In genomic region chr11:574632-575323, GRCh38 we compare ENCODE assay signal across 6 cellular contexts. TPM values are rescaled to one million over a fixed set of nuclear protein-coding genes. Genes with fewer than 3 reads are reported as not detected.
DNase-seq lines count a peak whose midpoint lies in the region; ATAC-seq and TF ChIP-seq lines count a peak whose summit lies in the region.

No MANE protein-coding gene starts in this region.

- H3K9me3 ChIP-seq in mucosa of descending colon = no peaks in the 10 kb centered on the region

- DNase-seq in GM12864 (ENCODE audit: low read depth) (no peak), mucosa of descending colon (peak in 1 of 3 donors; percentile 66), NCI-H1048 (lab: John Stamatoyannopoulos, UW) (no peak), iPS-NIHi11 (ENCODE audit: low spot score) (no peak)
- no peak for DNase-seq in activated T-helper 2 cell treated with anti-CD3 and anti-CD28 coated beads, Interferon-gamma antibody, Interleukin-2, Interleukin-4, amounts not matched to agents 10 μg/mL and 5 μg/mL and 100 μg/mL, durations not matched to agents 14 hours and 24 hours and 36 hours (ENCODE audit: low spot score)

- TF ChIP-seq CTCF in GM12864 (IDR thresholded peaks at IDR 0.05; ENCODE audit: low read depth, low read length, missing control alignments) (no peak), mucosa of descending colon (IDR thresholded peaks at IDR 0.05) (no peak)

- no peak overlapping the region for H3K27ac Mint-ChIP-seq in activated T-helper 2 cell treated with anti-CD3 and anti-CD28 coated beads, Interferon-gamma antibody, Interleukin-2, Interleukin-4, amounts not matched to agents 10 μg/mL and 5 μg/mL and 100 μg/mL, durations not matched to agents 14 hours and 24 hours and 36 hours

- H3K4me1 Mint-ChIP-seq in activated T-helper 2 cell treated with anti-CD3 and anti-CD28 coated beads, Interferon-gamma antibody, Interleukin-2, Interleukin-4, amounts not matched to agents 10 μg/mL and 5 μg/mL and 100 μg/mL, durations not matched to agents 14 hours and 24 hours and 36 hours (ENCODE audit: low read depth) = peaks cover 26% of the 10 kb centered on the region

- H3K27me3 Mint-ChIP-seq in activated T-helper 2 cell treated with anti-CD3 and anti-CD28 coated beads, Interferon-gamma antibody, Interleukin-2, Interleukin-4, amounts not matched to agents 10 μg/mL and 5 μg/mL and 100 μg/mL, durations not matched to agents 14 hours and 24 hours and 36 hours (ENCODE audit: low read depth) = peaks cover 5% of the 10 kb centered on the region

- no peaks in the 10 kb centered on the region for H3K9me3 Mint-ChIP-seq in activated T-helper 2 cell treated with anti-CD3 and anti-CD28 coated beads, Interferon-gamma antibody, Interleukin-2, Interleukin-4, amounts not matched to agents 10 μg/mL and 5 μg/mL and 100 μg/mL, durations not matched to agents 14 hours and 24 hours and 36 hours

- H3K4me3 Mint-ChIP-seq in activated T-helper 2 cell treated with anti-CD3 and anti-CD28 coated beads, Interferon-gamma antibody, Interleukin-2, Interleukin-4, amounts not matched to agents 10 μg/mL and 5 μg/mL and 100 μg/mL, durations not matched to agents 14 hours and 24 hours and 36 hours (ENCODE audit: low read depth) = peak overlapping the region; percentile 86

- no peaks in the 10 kb centered on the region for H3K36me3 ChIP-seq in mucosa of descending colon (ENCODE audit: low read depth)

- intact Hi-C loops in activated T-helper 2 cell treated with anti-CD3 and anti-CD28 coated beads, Interferon-gamma antibody, Interleukin-2, Interleukin-4, amounts not matched to agents 10 μg/mL and 5 μg/mL and 100 μg/mL, durations not matched to agents 14 hours and 24 hours and 36 hours (cut with micrococcal nuclease) = loop anchor here (5.0 kb wide), 1 partner anchor 38 kb away; no protein-coding TSS in a partner anchor
- intact Hi-C loops in mucosa of descending colon (cut with DNase I, micrococcal nuclease) = no loop called here

- H3K4me3 ChIP-seq in GM12864 (ENCODE audit: low read depth, low read length) = peak overlapping the region; percentile 75
- no peak overlapping the region for H3K4me3 ChIP-seq in mucosa of descending colon

- peaks cover 33% of the 10 kb centered on the region for H3K4me1 ChIP-seq in mucosa of descending colon (ENCODE audit: low read depth)

- peaks cover 6% of the 10 kb centered on the region for H3K36me3 Mint-ChIP-seq in activated T-helper 2 cell treated with anti-CD3 and anti-CD28 coated beads, Interferon-gamma antibody, Interleukin-2, Interleukin-4, amounts not matched to agents 10 μg/mL and 5 μg/mL and 100 μg/mL, durations not matched to agents 14 hours and 24 hours and 36 hours (ENCODE audit: low read depth)

- peak; percentile 5 for ATAC-seq in mucosa of descending colon
- no peak for ATAC-seq in GM18519 (IDR thresholded peaks at IDR 0.05; ENCODE audit: low FRiP score, unreplicated experiment)

RNA-seq across cellular contexts. Expression of gene PHRF1, which starts 1.5 kb away (rescaled TPM):
- 53.7 and 54.0 TPM in 2 replicates for total RNA-seq in activated T-helper 2 cell treated with anti-CD3 and anti-CD28 coated beads, Interferon-gamma antibody, Interleukin-2, Interleukin-4, amounts not matched to agents 10 μg/mL and 5 μg/mL and 100 μg/mL, durations not matched to agents 14 hours and 24 hours and 36 hours
- total RNA-seq in mucosa of descending colon = 10 to 100 TPM; 35.0 to 40.2 (median 35.0) TPM

RNA-seq across cellular contexts. Expression of gene RASSF7, which starts 14.0 kb away (rescaled TPM):
- 19.6 and 20.3 TPM in 2 replicates for total RNA-seq in activated T-helper 2 cell treated with anti-CD3 and anti-CD28 coated beads, Interferon-gamma antibody, Interleukin-2, Interleukin-4, amounts not matched to agents 10 μg/mL and 5 μg/mL and 100 μg/mL, durations not matched to agents 14 hours and 24 hours and 36 hours
- total RNA-seq in mucosa of descending colon = 100 to 1,000 TPM in 1 of 3 donors, 10 to 100 TPM in 2; 45.7 to 108 (median 83.7) TPM

RNA-seq across cellular contexts. Expression of gene LMNTD2, which starts 14.2 kb away (rescaled TPM):
- total RNA-seq in activated T-helper 2 cell treated with anti-CD3 and anti-CD28 coated beads, Interferon-gamma antibody, Interleukin-2, Interleukin-4, amounts not matched to agents 10 μg/mL and 5 μg/mL and 100 μg/mL, durations not matched to agents 14 hours and 24 hours and 36 hours = 1.1 and 1.3 TPM in 2 replicates
- 10 to 100 TPM in 2 of 3 donors, 1 to 10 TPM in 1; 5.4 to 19.1 (median 10.7) TPM for total RNA-seq in mucosa of descending colon

RNA-seq across cellular contexts. Expression of gene LRRC56, which starts 37.5 kb away (rescaled TPM):
- total RNA-seq in activated T-helper 2 cell treated with anti-CD3 and anti-CD28 coated beads, Interferon-gamma antibody, Interleukin-2, Interleukin-4, amounts not matched to agents 10 μg/mL and 5 μg/mL and 100 μg/mL, durations not matched to agents 14 hours and 24 hours and 36 hours = 1.3 and 2.2 TPM in 2 replicates
- 1 to 10 TPM; 1.5 to 5.2 (median 4.8) TPM for total RNA-seq in mucosa of descending colon

RNA-seq across cellular contexts. Expression of gene HRAS, which starts 39.4 kb away (rescaled TPM):
- total RNA-seq in activated T-helper 2 cell treated with anti-CD3 and anti-CD28 coated beads, Interferon-gamma antibody, Interleukin-2, Interleukin-4, amounts not matched to agents 10 μg/mL and 5 μg/mL and 100 μg/mL, durations not matched to agents 14 hours and 24 hours and 36 hours = 70.5 and 71.5 TPM in 2 replicates
- 10 to 100 TPM; 41.4 to 50.6 (median 50.1) TPM for total RNA-seq in mucosa of descending colon
